In genomic region chr2:24501813-24502212, GRCh38 we compare ENCODE assay signal across 12 cellular contexts. TPM values are rescaled to one million over a fixed set of nuclear protein-coding genes. Genes with fewer than 3 reads are reported as not detected.
DNase-seq lines count a peak whose midpoint lies in the region; ATAC-seq, FAIRE-seq and TF ChIP-seq lines count a peak whose summit lies in the region.
"Had no signal": no experiment of that assay in that cellular context is flagged by ENCODE, and none has a peak within 500 bp of the region (broad histone marks: within the 10 kb centered on the region; RNA-seq: fewer than 3 reads in every experiment).

No MANE protein-coding gene starts in this region.

- no peak overlapping the region for H2AFZ ChIP-seq in osteoblast (ENCODE audit: low read length)

- FAIRE-seq in GM12891 (lab: Jason Lieb, UNC) (peak; percentile 62), GM19239 (lab: Jason Lieb, UNC) (peak; percentile 60)
- FAIRE-seq: G401.6, H1 had no signal

- no peaks in the 10 kb centered on the region for H3K36me3 ChIP-seq in osteoblast (ENCODE audit: insufficient read depth, low read length)
- H3K36me3 ChIP-seq: BLaER1 had no signal

- no peak overlapping the region for H3K27ac ChIP-seq in osteoblast (ENCODE audit: low read depth, low read length)
- H3K27ac ChIP-seq: BLaER1 had no signal

- no peak overlapping the region for H3K4me3 ChIP-seq in osteoblast (ENCODE audit: insufficient read depth, low read length)
- H3K4me3 ChIP-seq: BLaER1 had no signal

- H3K79me2 ChIP-seq in osteoblast (ENCODE audit: insufficient read depth, low read length), result peaks cover 46% of the 10 kb centered on the region

- no peaks in the 10 kb centered on the region for H3K9me3 ChIP-seq in osteoblast (ENCODE audit: low read depth, low read length)
- H3K9me3 ChIP-seq: BLaER1 had no signal

- TF ChIP-seq CTCF in osteoblast (IDR thresholded peaks at IDR 0.05; ENCODE audit: extremely low read depth, low read depth, low read length), result no peak

- H3K4me2 ChIP-seq in osteoblast (ENCODE audit: insufficient read depth, low read length), result no peak overlapping the region
- H3K4me2 ChIP-seq: BLaER1 had no signal

- H3K4me1 ChIP-seq in osteoblast (ENCODE audit: insufficient read depth, low read length), result no peaks in the 10 kb centered on the region
- H3K4me1 ChIP-seq: BLaER1 had no signal

- no peak for TF ChIP-seq POLR2A in GM12891 (IDR thresholded peaks at IDR 0.05; ENCODE audit: low read depth, low read length)

- no peaks in the 10 kb centered on the region for H3K27me3 ChIP-seq in osteoblast (ENCODE audit: insufficient read depth, low read length)
- H3K27me3 ChIP-seq: BLaER1 had no signal

- H4K20me1 ChIP-seq in osteoblast (ENCODE audit: insufficient read depth, low read length), result peaks cover 11% of the 10 kb centered on the region

- ATAC-seq in GM18519 (IDR thresholded peaks at IDR 0.05; ENCODE audit: low FRiP score, unreplicated experiment), result no peak

- DNase-seq in GM12891 (ENCODE audit: insufficient read length, low spot score) (no peak), GM19239 (ENCODE audit: insufficient read length, low spot score) (no peak), NCI-H2227 treated with DMSO at 0.1 percent for 48 hours (lab: John Stamatoyannopoulos, UW) (peak; percentile 40), osteoblast (ENCODE audit: insufficient read length, low spot score, missing footprints) (peak; percentile 31), NCI-H2196 treated with DMSO at 0.1 percent for 48 hours (lab: John Stamatoyannopoulos, UW; ENCODE audit: unreplicated experiment) (no peak)
- DNase-seq: Calu3; CD4-positive, alpha-beta memory T cell; H9 had no signal

TF ChIP-seq in GM12891, 5 proteins besides CTCF, POLR2A, EP300 and RAD21:
- TF ChIP-seq SPI1 (IDR thresholded peaks at IDR 0.05; ENCODE audit: low read depth, low read length) (no peak), PAX5 (IDR thresholded peaks at IDR 0.05; ENCODE audit: insufficient read depth, low read length, severe bottlenecking) (no peak), POLR2AphosphoS5 (IDR thresholded peaks at IDR 0.05; ENCODE audit: low read depth, low read length) (no peak), POU2F2 (IDR thresholded peaks at IDR 0.05; ENCODE audit: low read depth, low read length) (no peak), TAF1 (IDR thresholded peaks at IDR 0.05; ENCODE audit: low read depth, low read length) (no peak)

RNA-seq across cellular contexts. Expression of gene NCOA1, which starts 10.8 kb away (rescaled TPM):
- 11.7 TPM for polyA plus RNA-seq in GM12891 (2012; ENCODE audit: low read depth, missing spikeins)
- 23.2 and 25.0 TPM in 2 replicates for total RNA-seq in osteoblast

Comparison
In these comparisons a context has a peak if more than half of its experiments do, and no peak if none do; other contexts are left out.
1. DNase-seq: peak in NCI-H2227 treated with DMSO at 0.1 percent for 48 hours (single experiment) and osteoblast (single experiment); none in GM12891 (single experiment), GM19239 (single experiment) and NCI-H2196 treated with DMSO at 0.1 percent for 48 hours (single experiment).